In the genomic region with DNA sequence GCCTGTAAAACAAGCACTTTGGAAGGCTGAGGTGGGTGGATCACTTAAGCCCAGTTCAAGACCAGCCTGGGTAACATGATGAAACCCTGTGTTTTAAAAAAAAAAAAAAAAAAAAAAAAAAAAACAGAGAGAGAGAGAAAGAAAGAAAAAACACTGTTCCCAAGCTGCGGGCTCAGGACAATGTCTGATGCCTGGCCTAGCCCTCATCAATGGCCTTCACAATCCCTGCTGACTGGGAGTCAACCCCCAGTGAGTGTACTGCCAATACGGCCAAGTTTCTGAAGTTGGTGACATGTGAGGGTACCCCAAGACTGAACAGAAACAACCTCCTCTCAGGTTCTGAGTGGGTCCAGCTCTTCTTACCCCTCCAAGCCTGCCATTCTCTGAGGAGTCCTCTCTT, we compare ENCODE assay signal across 8 cellular contexts.
DNase-seq lines count a peak whose midpoint lies in the region; ATAC-seq lines count a peak whose summit lies in the region.

No MANE protein-coding gene starts in this region.

- peaks cover 51% of the 10 kb centered on the region for H3K4me1 Mint-ChIP-seq in T-helper 1 cell treated with Interleukin-12 subunit alpha and Interleukin-12 subunit beta and Interleukin-4 antibody, amounts not matched to agents 30 μg/mL and 1 μg/mL, for 36 hours (ENCODE audit: low read depth)

- H3K4me3 ChIP-seq in adipocyte (ENCODE audit: low read length), result no peak overlapping the region

- H3K9me3 ChIP-seq in adipocyte (ENCODE audit: control insufficient read depth, low read length), result no peaks in the 10 kb centered on the region

- H3K36me3 ChIP-seq in adipocyte (ENCODE audit: control insufficient read depth, insufficient read depth, low read length, severe bottlenecking), result no peaks in the 10 kb centered on the region

- ATAC-seq in left lobe of liver (peak; percentile 7), HG03045 (IDR thresholded peaks at IDR 0.05; ENCODE audit: unreplicated experiment) (no peak)
- peak; percentile 5 for ATAC-seq in stimulated activated naive CD8-positive, alpha-beta T cell treated with anti-CD3 and anti-CD28 coated beads, Interleukin-15, Interleukin-2, amounts not matched to agents 100 U/mL and 50 U/mL, for 24 hours

- no peaks in the 10 kb centered on the region for H3K27me3 ChIP-seq in adipocyte (replicated peaks; ENCODE audit: control insufficient read depth, insufficient read depth, low read length)

- H3K4me3 Mint-ChIP-seq in T-helper 1 cell treated with Interleukin-12 subunit alpha and Interleukin-12 subunit beta and Interleukin-4 antibody, amounts not matched to agents 30 μg/mL and 1 μg/mL, for 36 hours, result no peak overlapping the region

- H3K27me3 Mint-ChIP-seq in T-helper 1 cell treated with Interleukin-12 subunit alpha and Interleukin-12 subunit beta and Interleukin-4 antibody, amounts not matched to agents 30 μg/mL and 1 μg/mL, for 36 hours (ENCODE audit: low read depth), result no peaks in the 10 kb centered on the region

- H3K9ac ChIP-seq in adipocyte (ENCODE audit: low read length), result peak overlapping the region; percentile 31

- no peaks in the 10 kb centered on the region for H3K9me3 Mint-ChIP-seq in T-helper 1 cell treated with Interleukin-12 subunit alpha and Interleukin-12 subunit beta and Interleukin-4 antibody, amounts not matched to agents 30 μg/mL and 1 μg/mL, for 36 hours

- H3K4me1 ChIP-seq in adipocyte (ENCODE audit: control insufficient read depth, insufficient read depth, low read length), result peaks cover 28% of the 10 kb centered on the region

- no peak for DNase-seq in T-helper 1 cell
- no peak for DNase-seq in adipocyte (ENCODE audit: low read depth)
- DNase-seq in left lobe of liver (ENCODE audit: low spot score), result no peak
- no peak for DNase-seq in stimulated activated naive CD8-positive, alpha-beta T cell treated with anti-CD3 and anti-CD28 coated beads, Interleukin-15, Interleukin-2, amounts not matched to agents 100 U/mL and 50 U/mL, for 24 hours
- DNase-seq in NCI-H1436 (lab: John Stamatoyannopoulos, UW), result no peak
- DNase-seq in superior temporal gyrus (ENCODE audit: extremely low spot score), result no peak

- peaks cover 2% of the 10 kb centered on the region for H3K36me3 Mint-ChIP-seq in T-helper 1 cell treated with Interleukin-12 subunit alpha and Interleukin-12 subunit beta and Interleukin-4 antibody, amounts not matched to agents 30 μg/mL and 1 μg/mL, for 36 hours (ENCODE audit: low read depth)

- peak overlapping the region; percentile 67 for H3K27ac Mint-ChIP-seq in T-helper 1 cell treated with Interleukin-12 subunit alpha and Interleukin-12 subunit beta and Interleukin-4 antibody, amounts not matched to agents 30 μg/mL and 1 μg/mL, for 36 hours
